Comparison of ENCODE assay signal across 9 cellular contexts in genomic region chr11:134592391-134592990, GRCh38.
DNase-seq lines count a peak whose midpoint lies in the region; TF ChIP-seq lines count a peak whose summit lies in the region.
"Had no signal": no experiment of that assay in that cellular context is flagged by ENCODE, and none has a peak within 500 bp of the region (broad histone marks: within the 10 kb centered on the region; RNA-seq: fewer than 3 reads in every experiment).

No MANE protein-coding gene starts in this region.

- intact Hi-C loops in prostate gland (cut with DNase I), result no loop called here

- peak; percentile 3 for DNase-seq in Caki2 (ENCODE audit: low read depth)
- DNase-seq in H7, result peak; percentile 81
- DNase-seq in Peyer's patch, result peak in 2 of 3 donors; percentile 69 to 76
- peak; percentile 21 for DNase-seq in choroid plexus epithelial cell (ENCODE audit: low read depth)
- peak; percentile 40 for DNase-seq in prostate gland (ENCODE audit: low spot score)
- DNase-seq in effector memory CD4-positive, alpha-beta T cell, result no peak
- DNase-seq in cerebellum (ENCODE audit: low spot score), result no peak
- no peak for DNase-seq in HK-2 (ENCODE audit: unreplicated experiment)

- no peaks in the 10 kb centered on the region for H3K4me1 ChIP-seq in Peyer's patch
- H3K4me1 ChIP-seq in prostate gland (replicated peaks), result no peaks in the 10 kb centered on the region
- H3K4me1 ChIP-seq in effector memory CD4-positive, alpha-beta T cell (ENCODE audit: control insufficient read depth, insufficient read depth, low read length, poor library complexity, severe bottlenecking), result no peaks in the 10 kb centered on the region
- H3K4me1 ChIP-seq: HAP-1 had no signal

- no peak overlapping the region for H3K4me3 ChIP-seq in H7 (ENCODE audit: insufficient read depth, low read depth, low read length)
- no peak overlapping the region for H3K4me3 ChIP-seq in Peyer's patch
- no peak overlapping the region for H3K4me3 ChIP-seq in choroid plexus epithelial cell (ENCODE audit: low read depth, low read length)
- no peak overlapping the region for H3K4me3 ChIP-seq in prostate gland
- H3K4me3 ChIP-seq in effector memory CD4-positive, alpha-beta T cell (ENCODE audit: insufficient read depth, low read depth, low read length, poor library complexity, severe bottlenecking), result no peak overlapping the region
- H3K4me3 ChIP-seq: HAP-1 had no signal

- H3K36me3 ChIP-seq in H7 (replicated peaks; ENCODE audit: control insufficient read depth, insufficient read depth, low read length), result no peaks in the 10 kb centered on the region
- no peaks in the 10 kb centered on the region for H3K36me3 ChIP-seq in Peyer's patch
- no peaks in the 10 kb centered on the region for H3K36me3 ChIP-seq in prostate gland
- H3K36me3 ChIP-seq in effector memory CD4-positive, alpha-beta T cell (ENCODE audit: control insufficient read depth, insufficient read depth, low read length), result no peaks in the 10 kb centered on the region
- H3K36me3 ChIP-seq: HAP-1 had no signal

- no peak overlapping the region for H3K27ac ChIP-seq in Peyer's patch
- H3K27ac ChIP-seq in prostate gland, result no peak overlapping the region
- no peak overlapping the region for H3K27ac ChIP-seq in effector memory CD4-positive, alpha-beta T cell (ENCODE audit: insufficient read depth, low read length, poor library complexity, severe bottlenecking)

- H3K27me3 ChIP-seq in H7 (ENCODE audit: control insufficient read depth, insufficient read depth, low read length) (no peaks in the 10 kb centered on the region), Peyer's patch (no peaks in the 10 kb centered on the region), prostate gland (replicated peaks; ENCODE audit: insufficient read depth) (no peaks in the 10 kb centered on the region)
- H3K27me3 ChIP-seq in effector memory CD4-positive, alpha-beta T cell (replicated peaks; ENCODE audit: control insufficient read depth, insufficient read depth, low read length, poor library complexity, severe bottlenecking), result no peaks in the 10 kb centered on the region

- in situ Hi-C loops in Caki2 (cut with HindIII; ENCODE audit: low pct_unique_long_range_greater_than_20kb, low sequenced_read_pairs), result no loop called here

- TF ChIP-seq CTCF in Peyer's patch (IDR thresholded peaks at IDR 0.05) (peak in 4 of 6 experiments; percentile 30 to 60 (median 56)), choroid plexus epithelial cell (conservative IDR thresholded peaks at IDR 0.05; ENCODE audit: low read depth, low read length) (peak; percentile 44), prostate gland (IDR thresholded peaks at IDR 0.05) (peak in 3 of 4 experiments; percentile 11 to 54 (median 31))

- H3K9me3 ChIP-seq in Peyer's patch (no peaks in the 10 kb centered on the region), prostate gland (no peaks in the 10 kb centered on the region)
- no peaks in the 10 kb centered on the region for H3K9me3 ChIP-seq in effector memory CD4-positive, alpha-beta T cell (ENCODE audit: control insufficient read depth, low read length)
- H3K9me3 ChIP-seq: HAP-1 had no signal

- TF ChIP-seq POLR2A in Peyer's patch (IDR thresholded peaks at IDR 0.05) (no peak), prostate gland (IDR thresholded peaks at IDR 0.05) (no peak)

Comparison
In these comparisons a context has a peak if more than half of its experiments do, and no peak if none do; other contexts are left out.
1. DNase-seq: peak in Caki2 (single experiment), H7 (single experiment), Peyer's patch (2 of 3), choroid plexus epithelial cell (single experiment) and prostate gland (single experiment); none in effector memory CD4-positive, alpha-beta T cell (0 of 3), cerebellum (single experiment) and HK-2 (single experiment).
2. Peak in every context shown above with its lines, with median percentiles within 50 percentile points of each other: CTCF ChIP-seq.